Comparison of ENCODE assay signal across 1 cellular context in the genomic region with DNA sequence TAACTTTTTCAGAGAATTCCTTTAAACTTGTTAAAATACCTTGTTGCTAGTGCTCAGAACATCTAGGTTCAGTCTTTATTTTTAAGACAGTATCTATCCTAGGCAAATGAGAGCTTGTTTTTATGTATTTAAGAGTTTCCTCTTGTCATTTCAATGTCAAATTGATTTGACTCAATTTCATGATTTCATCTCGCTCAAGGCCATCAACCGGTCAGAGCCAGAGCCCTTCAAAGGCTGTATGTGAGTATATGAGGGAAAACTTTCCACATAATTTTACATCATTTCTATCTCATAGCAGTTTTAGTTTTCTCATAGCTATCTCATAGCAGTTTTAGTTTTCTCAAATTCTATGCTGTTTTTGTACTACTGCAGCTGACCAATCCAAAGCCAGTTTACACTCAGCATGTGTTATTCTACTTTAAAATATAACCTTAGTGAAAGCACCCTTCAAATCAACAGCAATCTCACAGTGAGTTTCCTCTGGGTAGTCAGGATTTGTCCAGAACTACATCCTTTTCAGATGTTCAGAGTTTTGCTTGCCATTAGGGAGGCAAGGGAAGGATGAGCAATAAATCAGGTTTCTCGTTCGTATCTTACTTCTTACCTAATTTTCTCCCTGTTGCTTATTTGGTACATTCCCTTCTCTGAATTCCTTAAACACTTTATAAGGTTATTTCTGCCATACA.
TF ChIP-seq lines count a peak whose summit lies in the region.

No MANE protein-coding gene starts in this region.

TF ChIP-seq in H1, 55 proteins besides CTCF, POLR2A, EP300 and RAD21:
- TF ChIP-seq SP2 (IDR thresholded peaks at IDR 0.05; ENCODE audit: low read length), result no peak
- no peak for TF ChIP-seq TAF1 (IDR thresholded peaks at IDR 0.05; ENCODE audit: low read depth, low read length)
- TF ChIP-seq CTBP2 (IDR thresholded peaks at IDR 0.05; ENCODE audit: borderline replicate concordance, insufficient read depth, insufficient read length, low read length), result no peak
- TF ChIP-seq POLR2AphosphoS5 (IDR thresholded peaks at IDR 0.05; ENCODE audit: low read depth, low read length), result peak; percentile 79
- no peak for TF ChIP-seq CBX5 (IDR thresholded peaks at IDR 0.05; ENCODE audit: low read depth, low read length)
